In genomic region chr2:135030826-135031225, GRCh38 we compare ENCODE assay signal across 1 cellular context.
TF ChIP-seq lines count a peak whose summit lies in the region.

No MANE protein-coding gene starts in this region.

TF ChIP-seq in endothelial cell of umbilical vein, 7 proteins besides CTCF, POLR2A, EP300 and RAD21:
- TF ChIP-seq, protein P1, sequence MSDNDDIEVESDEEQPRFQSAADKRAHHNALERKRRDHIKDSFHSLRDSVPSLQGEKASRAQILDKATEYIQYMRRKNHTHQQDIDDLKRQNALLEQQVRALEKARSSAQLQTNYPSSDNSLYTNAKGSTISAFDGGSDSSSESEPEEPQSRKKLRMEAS (IDR thresholded peaks at IDR 0.05; ENCODE audit: insufficient read depth, insufficient read length): no peak
- no peak for TF ChIP-seq JUN (IDR thresholded peaks at IDR 0.05; ENCODE audit: borderline replicate concordance, insufficient read depth, insufficient read length, low read depth)
- no peak for TF ChIP-seq GATA2 (IDR thresholded peaks at IDR 0.05; ENCODE audit: insufficient read depth, insufficient read length, low read depth, low read length)
- no peak for TF ChIP-seq FOS (IDR thresholded peaks at IDR 0.05; ENCODE audit: borderline replicate concordance, insufficient read depth, low read length)
- TF ChIP-seq EZH2 (IDR thresholded peaks at IDR 0.05; ENCODE audit: borderline replicate concordance, low read depth, low read length, severe bottlenecking): no peak
- no peak for TF ChIP-seq POLR2AphosphoS5 (IDR thresholded peaks at IDR 0.05; ENCODE audit: insufficient read depth, low read depth, low read length)
- TF ChIP-seq MYC (IDR thresholded peaks at IDR 0.05; ENCODE audit: low read depth, low read length): no peak
